2 cellular contexts compared by ENCODE assay signal in genomic region chr4:183111452-183111885, GRCh38.
TF ChIP-seq lines count a peak whose summit lies in the region.

No MANE protein-coding gene starts in this region.

TF ChIP-seq in GM23338, 12 proteins besides CTCF, POLR2A, EP300 and RAD21 (continued from another document):
- TF ChIP-seq ZNF462 (CRISPR knock-in tag; IDR thresholded peaks at IDR 0.05) = no peak
- TF ChIP-seq REST (IDR thresholded peaks at IDR 0.05; ENCODE audit: unreplicated experiment) = no peak

TF ChIP-seq in HepG2, 621 proteins besides CTCF, POLR2A, EP300 and RAD21 (continued from another document and continues in another):
- TF ChIP-seq PAXIP1 (CRISPR knock-in tag; conservative IDR thresholded peaks at IDR 0.05) (peak; percentile 72), BCL6 (CRISPR knock-in tag; IDR thresholded peaks at IDR 0.05) (peak; percentile 85), ZFYVE20 (CRISPR knock-in tag; IDR thresholded peaks at IDR 0.05; ENCODE audit: borderline replicate concordance, low read depth) (no peak), ATM (IDR thresholded peaks at IDR 0.05; ENCODE audit: borderline replicate concordance) (no peak), HMG20A (CRISPR knock-in tag; IDR thresholded peaks at IDR 0.05; ENCODE audit: borderline replicate concordance) (peak; percentile 53; the same call in 1 of the 2 replicates), SNAPC4 (CRISPR knock-in tag; IDR thresholded peaks at IDR 0.05) (no peak), SNAPC2 (CRISPR knock-in tag; IDR thresholded peaks at IDR 0.05) (peak; percentile 61; the same call in 1 of the 2 replicates), PPARG (CRISPR knock-in tag; conservative IDR thresholded peaks at IDR 0.05) (peak; percentile 44; the same call in 1 of the 2 replicates), ZNF652 (CRISPR knock-in tag; IDR thresholded peaks at IDR 0.05; ENCODE audit: borderline replicate concordance, low read depth) (peak; percentile 29; the same call in 1 of the 2 replicates), RFX5 (IDR thresholded peaks at IDR 0.05; ENCODE audit: low read depth, low read length) (no peak), ZNF609 (CRISPR knock-in tag; IDR thresholded peaks at IDR 0.05; ENCODE audit: borderline replicate concordance) (peak; percentile 79; the same call in 1 of the 2 replicates), HOMEZ (CRISPR knock-in tag; IDR thresholded peaks at IDR 0.05; ENCODE audit: low read depth) (0 out of 2 replicates have a peak, but pooled peaks have one; percentile 47), ZNF784 (CRISPR knock-in tag; IDR thresholded peaks at IDR 0.05; ENCODE audit: borderline replicate concordance) (no peak), CEBPG (CRISPR knock-in tag; IDR thresholded peaks at IDR 0.05) (0 out of 2 replicates have a peak, but pooled peaks have one; percentile 8), MZF1 (CRISPR knock-in tag; IDR thresholded peaks at IDR 0.05; ENCODE audit: borderline replicate concordance) (no peak), FOXJ3 (CRISPR knock-in tag; IDR thresholded peaks at IDR 0.05; ENCODE audit: borderline replicate concordance) (peak; percentile 74; the same call in 1 of the 2 replicates), MAX (IDR thresholded peaks at IDR 0.05) (no peak; the same call in 1 of the 2 replicates), ZNF362 (CRISPR knock-in tag; IDR thresholded peaks at IDR 0.05; ENCODE audit: borderline replicate concordance) (peak; percentile 95), IKZF4 (CRISPR knock-in tag; IDR thresholded peaks at IDR 0.05; ENCODE audit: borderline replicate concordance, low read depth, not compliant biosample characterization) (no peak), ZNF781 (CRISPR knock-in tag; IDR thresholded peaks at IDR 0.05; ENCODE audit: borderline replicate concordance, not compliant biosample characterization) (no peak), SETDB1 (CRISPR knock-in tag; IDR thresholded peaks at IDR 0.05; ENCODE audit: borderline replicate concordance) (no peak), CHCHD3 (CRISPR knock-in tag; IDR thresholded peaks at IDR 0.05) (no peak), FOXP4 (CRISPR knock-in tag; IDR thresholded peaks at IDR 0.05) (peak; percentile 94), MXD3 (CRISPR knock-in tag; IDR thresholded peaks at IDR 0.05) (no peak), LCORL (IDR thresholded peaks at IDR 0.05) (peak; percentile 65; the same call in 1 of the 2 replicates), LCORL (CRISPR knock-in tag; IDR thresholded peaks at IDR 0.05) (peak; percentile 73; the same call in 1 of the 2 replicates), BATF2 (CRISPR knock-in tag; IDR thresholded peaks at IDR 0.05) (no peak), ZNF7 (CRISPR knock-in tag; IDR thresholded peaks at IDR 0.05) (no peak)
